In genomic region chr7:1068656-1069055, GRCh38 we compare ENCODE assay signal across 2 cellular contexts.
TF ChIP-seq lines count a peak whose summit lies in the region.

No MANE protein-coding gene starts in this region.

TF ChIP-seq in HepG2, 621 proteins besides CTCF, POLR2A, EP300 and RAD21:
- TF ChIP-seq BCL6 (CRISPR knock-in tag; IDR thresholded peaks at IDR 0.05): peak; percentile 48; the same call in 1 of the 2 replicates
- TF ChIP-seq KDM2A (CRISPR knock-in tag; IDR thresholded peaks at IDR 0.05; ENCODE audit: borderline replicate concordance, low read depth): no peak
- peak; percentile 56; the same call in 1 of the 2 replicates for TF ChIP-seq ZBTB21 (CRISPR knock-in tag; IDR thresholded peaks at IDR 0.05)

TF ChIP-seq in SK-N-SH, 30 proteins besides CTCF, POLR2A, EP300 and RAD21:
- TF ChIP-seq, protein P1, sequence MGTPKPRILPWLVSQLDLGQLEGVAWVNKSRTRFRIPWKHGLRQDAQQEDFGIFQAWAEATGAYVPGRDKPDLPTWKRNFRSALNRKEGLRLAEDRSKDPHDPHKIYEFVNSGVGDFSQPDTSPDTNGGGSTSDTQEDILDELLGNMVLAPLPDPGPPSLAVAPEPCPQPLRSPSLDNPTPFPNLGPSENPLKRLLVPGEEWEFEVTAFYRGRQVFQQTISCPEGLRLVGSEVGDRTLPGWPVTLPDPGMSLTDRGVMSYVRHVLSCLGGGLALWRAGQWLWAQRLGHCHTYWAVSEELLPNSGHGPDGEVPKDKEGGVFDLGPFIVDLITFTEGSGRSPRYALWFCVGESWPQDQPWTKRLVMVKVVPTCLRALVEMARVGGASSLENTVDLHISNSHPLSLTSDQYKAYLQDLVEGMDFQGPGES (IDR thresholded peaks at IDR 0.05; ENCODE audit: low read depth, low read length): no peak
- TF ChIP-seq MXI1 (IDR thresholded peaks at IDR 0.05; ENCODE audit: low read depth, low read length) (no peak), TEAD4 (IDR thresholded peaks at IDR 0.05; ENCODE audit: borderline replicate concordance, insufficient read depth) (no peak)
- TF ChIP-seq, protein P2, sequence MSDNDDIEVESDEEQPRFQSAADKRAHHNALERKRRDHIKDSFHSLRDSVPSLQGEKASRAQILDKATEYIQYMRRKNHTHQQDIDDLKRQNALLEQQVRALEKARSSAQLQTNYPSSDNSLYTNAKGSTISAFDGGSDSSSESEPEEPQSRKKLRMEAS (IDR thresholded peaks at IDR 0.05; ENCODE audit: low read depth): no peak
- TF ChIP-seq, protein P3, sequence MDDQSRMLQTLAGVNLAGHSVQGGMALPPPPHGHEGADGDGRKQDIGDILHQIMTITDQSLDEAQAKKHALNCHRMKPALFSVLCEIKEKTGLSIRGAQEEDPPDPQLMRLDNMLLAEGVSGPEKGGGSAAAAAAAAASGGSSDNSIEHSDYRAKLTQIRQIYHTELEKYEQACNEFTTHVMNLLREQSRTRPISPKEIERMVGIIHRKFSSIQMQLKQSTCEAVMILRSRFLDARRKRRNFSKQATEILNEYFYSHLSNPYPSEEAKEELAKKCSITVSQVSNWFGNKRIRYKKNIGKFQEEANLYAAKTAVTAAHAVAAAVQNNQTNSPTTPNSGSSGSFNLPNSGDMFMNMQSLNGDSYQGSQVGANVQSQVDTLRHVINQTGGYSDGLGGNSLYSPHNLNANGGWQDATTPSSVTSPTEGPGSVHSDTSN (IDR thresholded peaks at IDR 0.05): no peak
